18 cellular contexts compared by ENCODE assay signal in the genomic region with DNA sequence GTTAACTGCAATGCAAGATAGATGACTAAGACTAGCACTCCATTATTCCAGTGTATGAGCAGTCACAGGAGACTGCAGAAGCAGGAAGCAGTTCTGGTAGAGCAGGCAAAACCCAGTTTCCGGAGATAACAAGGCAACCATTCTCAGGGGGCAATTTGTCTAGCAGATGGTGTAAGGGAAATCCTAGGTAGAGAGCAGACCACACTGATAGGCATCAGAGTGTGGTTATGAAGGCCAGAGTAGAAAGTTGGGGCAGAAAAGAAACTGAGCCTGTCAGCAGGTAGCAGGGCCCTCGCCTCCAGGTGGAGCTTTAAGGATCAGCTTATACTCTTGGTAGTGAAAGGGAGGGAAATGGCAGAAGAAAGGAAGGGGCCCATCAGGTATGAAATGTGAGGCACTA.
DNase-seq lines count a peak whose midpoint lies in the region; ATAC-seq and TF ChIP-seq lines count a peak whose summit lies in the region.
"Had no signal": no experiment of that assay in that cellular context is flagged by ENCODE, and none has a peak within 500 bp of the region (broad histone marks: within the 10 kb centered on the region; RNA-seq: fewer than 3 reads in every experiment).

No MANE protein-coding gene starts in this region.

- H3K4me3 Mint-ChIP-seq in immature natural killer cell: no peak overlapping the region
- H3K4me3 Mint-ChIP-seq: activated CD4-positive, alpha-beta memory T cell treated with anti-CD3 and anti-CD28 coated beads, Interleukin-2, amount 10 ng/mL, durations not matched to agents 7 days and 5 days had no signal

- H3K79me2 ChIP-seq in PC-3 (ENCODE audit: low read length): no peaks in the 10 kb centered on the region

- no peaks in the 10 kb centered on the region for H4K20me1 ChIP-seq in PC-3 (ENCODE audit: low read length)

- H3K27me3 Mint-ChIP-seq in immature natural killer cell (ENCODE audit: low read depth in 3 of 3): peaks cover 0 to 4% (median 3%) of the 10 kb centered on the region in 3 donors
- H3K27me3 Mint-ChIP-seq: activated CD4-positive, alpha-beta memory T cell treated with anti-CD3 and anti-CD28 coated beads, Interleukin-2, amount 10 ng/mL, durations not matched to agents 7 days and 5 days had no signal

- DNase-seq in GM12865 (ENCODE audit: low read depth): peak; percentile 1
- peak; percentile 12 for DNase-seq in H7
- DNase-seq in OCI-M1 (lab: John Stamatoyannopoulos, UW): peak; percentile 13
- peak; percentile 0 to 12 (median 4) for DNase-seq in immature natural killer cell
- DNase-seq in GOT3 (lab: John Stamatoyannopoulos, UW): no peak
- DNase-seq in PC-3: no peak
- DNase-seq in stimulated activated CD4-positive, alpha-beta T cell treated with anti-CD3 and anti-CD28 coated beads, Interleukin-12 subunit alpha, Interleukin-12 subunit beta, amount 100 ng/mL, for 4 hours: no peak
- DNase-seq: activated CD4-positive, alpha-beta memory T cell treated with anti-CD3 and anti-CD28 coated beads, Interleukin-2, amount 10 ng/mL, durations not matched to agents 7 days and 5 days; cortex of kidney; heart right ventricle; Karpas-422; NCI-H2029 treated with DMSO at 0.1 percent for 48 hours; NCI-H748 treated with DMSO at 0.1 percent for 48 hours; SHP77; stimulated activated CD4-positive, alpha-beta T cell treated with anti-CD3 and anti-CD28 coated beads, Interleukin-15, amount 100 ng/mL, for 24 hours; testis had no signal

- H3K9me2 ChIP-seq in PC-3 (replicated peaks; ENCODE audit: low read length): no peaks in the 10 kb centered on the region

- POLR2A ChIA-PET in PC-3 (lab: Charles Lee; ENCODE audit: unreplicated experiment): no interaction called here

- no peaks in the 10 kb centered on the region for H3K4me1 ChIP-seq in PC-3 (ENCODE audit: insufficient read depth, low read length)
- H3K4me1 ChIP-seq: testis had no signal

- H3K27ac Mint-ChIP-seq in immature natural killer cell: no peak overlapping the region
- H3K27ac Mint-ChIP-seq: activated CD4-positive, alpha-beta memory T cell treated with anti-CD3 and anti-CD28 coated beads, Interleukin-2, amount 10 ng/mL, durations not matched to agents 7 days and 5 days had no signal

- no peak overlapping the region for H3K4me2 ChIP-seq in PC-3 (ENCODE audit: low read length)

- no peak for ATAC-seq in PC-3
- no peak for ATAC-seq in HG02759 (IDR thresholded peaks at IDR 0.05; ENCODE audit: unreplicated experiment)
- ATAC-seq: esophagus mucosa, heart right ventricle had no signal

- no peak overlapping the region for H3K4me3 ChIP-seq in GM12865 (ENCODE audit: low read depth, low read length)
- H3K4me3 ChIP-seq in H7 (ENCODE audit: insufficient read depth, low read depth, low read length): no peak overlapping the region
- H3K4me3 ChIP-seq in PC-3 (ENCODE audit: low read length): no peak overlapping the region
- H3K4me3 ChIP-seq: heart right ventricle, testis had no signal

- no peak overlapping the region for H2AFZ ChIP-seq in PC-3 (ENCODE audit: low read length)

- H3K9me3 ChIP-seq in PC-3 (ENCODE audit: low read length): no peaks in the 10 kb centered on the region
- H3K9me3 ChIP-seq: heart right ventricle, testis had no signal

- CTCF ChIA-PET in PC-3 (lab: Charles Lee): interaction anchor here (0.6 kb wide), 1 partner anchor 59 kb away, joined by 3 read pairs; no protein-coding TSS in a partner anchor

- no peaks in the 10 kb centered on the region for H3K36me3 Mint-ChIP-seq in immature natural killer cell

- BruUV-seq in PC-3 (replicated peaks; lab: Mats Ljungman, UMichigan): no TSS peak

- H3K36me3 ChIP-seq in H7 (replicated peaks; ENCODE audit: control insufficient read depth, insufficient read depth, low read length): no peaks in the 10 kb centered on the region
- no peaks in the 10 kb centered on the region for H3K36me3 ChIP-seq in PC-3 (ENCODE audit: low read depth, low read length)
- H3K36me3 ChIP-seq: heart right ventricle had no signal

- TF ChIP-seq CTCF in GM12865 (IDR thresholded peaks at IDR 0.05; ENCODE audit: insufficient read depth, low read depth, low read length, missing control alignments) (no peak), PC-3 (conservative IDR thresholded peaks at IDR 0.05; ENCODE audit: low read depth, low read length) (no peak)

- H3K27me3 ChIP-seq in H7 (ENCODE audit: control insufficient read depth, insufficient read depth, low read length) (no peaks in the 10 kb centered on the region), PC-3 (ENCODE audit: low read length) (no peaks in the 10 kb centered on the region)
- H3K27me3 ChIP-seq: heart right ventricle, testis had no signal

- no peak overlapping the region for H3K27ac ChIP-seq in PC-3 (ENCODE audit: low read length)
- H3K27ac ChIP-seq: heart right ventricle, testis had no signal

- H3F3A ChIP-seq in PC-3 (ENCODE audit: low read length, unreplicated experiment): no peaks in the 10 kb centered on the region

- peaks cover 2 to 10% of the 10 kb centered on the region in 2 donors for H3K4me1 Mint-ChIP-seq in immature natural killer cell

- no peaks in the 10 kb centered on the region for H3K9me3 Mint-ChIP-seq in immature natural killer cell
- H3K9me3 Mint-ChIP-seq: activated CD4-positive, alpha-beta memory T cell treated with anti-CD3 and anti-CD28 coated beads, Interleukin-2, amount 10 ng/mL, durations not matched to agents 7 days and 5 days had no signal

- H3K9ac ChIP-seq in PC-3 (ENCODE audit: low read length): no peak overlapping the region

- intact Hi-C loops in PC-3 (cut with micrococcal nuclease): loop anchor here (10.0 kb wide), 1 partner anchor 507 kb away; no protein-coding TSS in a partner anchor

Comparison
In these comparisons a context has a peak if more than half of its experiments do, and no peak if none do; other contexts are left out.
1. DNase-seq: peak in GM12865 (single experiment), H7 (single experiment), OCI-M1 (single experiment) and immature natural killer cell (3 of 3); none in GOT3 (single experiment), PC-3 (single experiment) and stimulated activated CD4-positive, alpha-beta T cell treated with anti-CD3 and anti-CD28 coated beads, Interleukin-12 subunit alpha, Interleukin-12 subunit beta, amount 100 ng/mL, for 4 hours (single experiment).